ENCODE assay signal across 8 cellular contexts in the genomic region with DNA sequence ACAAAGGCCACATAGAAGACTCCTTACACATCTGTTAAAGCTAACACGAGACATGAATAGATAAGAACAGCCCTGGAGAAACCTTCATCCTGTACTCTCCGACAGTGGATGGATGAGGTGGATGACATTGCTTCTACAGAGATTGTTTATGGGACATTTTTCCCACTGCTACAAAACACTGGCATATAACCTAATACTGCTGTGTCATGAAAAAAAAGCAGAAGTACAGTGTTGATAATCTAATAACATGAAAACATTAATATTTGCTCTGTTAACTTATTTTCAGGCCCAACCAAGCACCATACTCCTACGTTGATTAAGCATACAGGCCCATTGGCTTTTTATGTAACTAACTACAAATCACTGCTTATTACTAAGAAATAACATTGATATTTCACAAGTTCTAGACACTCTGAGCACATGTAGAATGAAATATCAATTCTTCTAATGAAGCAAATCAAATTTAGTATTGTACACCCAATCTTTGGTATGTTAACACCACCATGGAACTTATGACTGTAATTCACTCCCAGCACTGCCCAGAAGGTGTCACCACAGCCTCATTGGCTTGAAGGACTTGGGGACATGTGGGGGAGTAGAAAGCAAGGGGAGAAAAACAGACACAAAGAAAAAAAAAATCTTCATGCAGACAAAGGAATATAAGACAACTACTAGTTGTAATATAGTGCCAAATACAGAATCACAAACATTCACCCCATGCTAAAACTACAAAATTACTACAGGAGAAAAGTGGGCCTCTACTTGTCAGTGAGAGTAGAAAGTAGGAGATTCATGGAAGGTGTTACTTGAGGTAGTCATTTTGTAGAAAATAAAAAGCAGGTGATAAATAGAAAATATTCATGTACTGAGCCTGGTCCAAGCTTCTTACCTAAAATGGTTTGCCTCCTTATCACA.
A peak's percentile ranks its signal among the peaks of the same experiment; 100 is the strongest.
DNase-seq lines count a peak whose midpoint lies in the region; ATAC-seq lines count a peak whose summit lies in the region.

No MANE protein-coding gene starts in this region.

- ATAC-seq in GM21825 (IDR thresholded peaks at IDR 0.05; ENCODE audit: unreplicated experiment) = peak; percentile 90

- H3K27me3 ChIP-seq in MG63 = no peaks in the 10 kb centered on the region

- H3K9me3 ChIP-seq in MG63 = no peaks in the 10 kb centered on the region

- H3K36me3 ChIP-seq in MG63 = no peaks in the 10 kb centered on the region

- no peak overlapping the region for H3K4me3 ChIP-seq in MG63

- in situ Hi-C loops in G401 (cut with HindIII; ENCODE audit: low sequenced_read_pairs) = no loop called here
- in situ Hi-C loops in T47D (cut with HindIII; ENCODE audit: low pct_unique_long_range_greater_than_20kb, low sequenced_read_pairs) = no loop called here

- DNase-seq in G401 (ENCODE audit: low spot score) (peak; percentile 39), MG63 (peak; percentile 31), RPMI8226 (peak; percentile 61), T47D (ENCODE audit: low read depth in 1 of 2, low spot score in 1 of 2) (peak; percentile 54 to 77), iris pigment epithelial cell (ENCODE audit: low read depth) (peak; percentile 81), middle frontal gyrus (ENCODE audit: extremely low spot score, low spot score) (no peak)
- peak; percentile 10 to 19 for DNase-seq in stimulated activated CD4-positive, alpha-beta T cell treated with anti-CD3 and anti-CD28 coated beads, Interleukin-2, amount 100 ng/mL, for 48 hours
